ENCODE assay signal across 8 cellular contexts in the genomic region with DNA sequence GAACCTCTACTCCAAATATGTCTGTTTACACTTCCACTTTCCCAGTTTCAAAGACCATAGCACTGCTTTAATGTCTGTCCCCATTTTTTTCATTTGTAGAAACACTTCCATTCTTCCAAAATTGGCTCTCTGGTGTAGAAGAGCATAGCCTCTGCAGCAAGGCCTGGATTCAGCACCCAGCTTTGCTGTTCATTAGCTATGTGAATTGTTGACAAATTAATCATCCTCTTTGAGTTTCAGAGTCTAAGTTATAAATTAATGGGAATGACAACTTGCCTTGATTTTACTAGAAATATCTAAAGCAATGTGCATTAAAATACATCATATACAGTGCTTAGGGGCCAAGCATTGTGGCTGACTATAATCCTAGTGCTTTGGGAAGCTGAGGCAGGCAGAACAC. TPM values are rescaled to one million over a fixed set of nuclear protein-coding genes. Genes with fewer than 3 reads are reported as not detected.
"Had no signal": no experiment of that assay in that cellular context is flagged by ENCODE, and none has a peak within 500 bp of the region (broad histone marks: within the 10 kb centered on the region; RNA-seq: fewer than 3 reads in every experiment).

No MANE protein-coding gene starts in this region.

- H3K27me3 Mint-ChIP-seq: IgD-negative memory B cell had no signal

- ATAC-seq: HepG2 had no signal

- H3K4me1 Mint-ChIP-seq: IgD-negative memory B cell had no signal

- DNase-seq: GM23248, GOT3, H7, HCEC 1CT, KBM-7 had no signal

- H3K4me3 Mint-ChIP-seq: IgD-negative memory B cell had no signal

- H3K36me3 Mint-ChIP-seq: IgD-negative memory B cell had no signal

RNA-seq across cellular contexts. Expression of a gene that starts 22.4 kb away (rescaled TPM):
- total RNA-seq: GM23248, HepG2, HT1080 had no signal
